13 cellular contexts compared by ENCODE assay signal in the genomic region with DNA sequence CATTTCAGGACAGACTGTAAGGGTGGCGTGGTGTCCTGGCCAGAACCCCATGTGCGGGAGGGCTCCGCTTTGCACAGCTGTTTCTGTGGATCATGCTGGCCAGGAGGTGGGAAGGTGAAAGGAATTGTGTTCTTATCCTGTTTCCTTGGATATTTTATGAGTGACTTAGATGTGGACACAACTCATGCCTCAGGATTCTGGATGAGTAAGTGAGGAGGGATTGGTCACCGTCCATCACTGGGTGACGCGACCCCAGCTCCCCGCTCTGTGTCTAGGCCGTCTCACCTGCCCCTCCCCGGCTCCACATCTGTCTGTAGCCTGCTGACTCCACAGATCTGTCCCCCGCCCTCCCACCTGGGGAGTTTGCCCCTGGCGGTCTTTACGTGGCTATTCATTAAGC. TPM values are rescaled to one million over a fixed set of nuclear protein-coding genes. Genes with fewer than 3 reads are reported as not detected.
DNase-seq lines count a peak whose midpoint lies in the region; ATAC-seq and TF ChIP-seq lines count a peak whose summit lies in the region.
"Had no signal": no experiment of that assay in that cellular context is flagged by ENCODE, and none has a peak within 500 bp of the region (broad histone marks: within the 10 kb centered on the region; RNA-seq: fewer than 3 reads in every experiment).

No MANE protein-coding gene starts in this region.

- intact Hi-C loops in dorsolateral prefrontal cortex (cut with DNase I) (no loop called here), uterus (cut with DNase I; ENCODE audit: low total_unique reads) (no loop called here)

- peak overlapping the region; percentile 72 for H3K27ac ChIP-seq in osteoblast (ENCODE audit: low read depth, low read length)
- H3K27ac ChIP-seq in dorsolateral prefrontal cortex, result no peak overlapping the region
- H3K27ac ChIP-seq in uterus, result no peak overlapping the region
- H3K27ac ChIP-seq: SK-N-MC had no signal

- peak; percentile 72 for DNase-seq in GM04504 (ENCODE audit: low read depth)
- peak; percentile 92 for DNase-seq in RPMI7951 (ENCODE audit: low read depth)
- DNase-seq in effector memory CD8-positive, alpha-beta T cell, result no peak
- DNase-seq in osteoblast (ENCODE audit: insufficient read length, low spot score, missing footprints), result peak; percentile 93
- no peak for DNase-seq in dorsolateral prefrontal cortex
- no peak for DNase-seq in COR-L47 (lab: John Stamatoyannopoulos, UW)
- DNase-seq in uterus, result no peak
- DNase-seq: cerebellar nuclear complex, GDM1, MV-4-11, occipital lobe had no signal

- H3K79me2 ChIP-seq in osteoblast (ENCODE audit: insufficient read depth, low read length), result peaks cover 2% of the 10 kb centered on the region

- peak overlapping the region; percentile 54 to 77 for H3K27ac Mint-ChIP-seq in effector memory CD8-positive, alpha-beta T cell

- no peaks in the 10 kb centered on the region for H3K9me3 ChIP-seq in osteoblast (ENCODE audit: low read depth, low read length)
- no peaks in the 10 kb centered on the region for H3K9me3 ChIP-seq in uterus

- no peaks in the 10 kb centered on the region for H4K20me1 ChIP-seq in osteoblast (ENCODE audit: insufficient read depth, low read length)

- H3K4me1 ChIP-seq in osteoblast (ENCODE audit: insufficient read depth, low read length), result peaks cover 22% of the 10 kb centered on the region
- no peaks in the 10 kb centered on the region for H3K4me1 ChIP-seq in uterus

- no peaks in the 10 kb centered on the region for H3K9me3 Mint-ChIP-seq in effector memory CD8-positive, alpha-beta T cell

- H3K4me1 Mint-ChIP-seq in effector memory CD8-positive, alpha-beta T cell (ENCODE audit: low read depth in 2 of 2), result peaks cover 45 to 58% of the 10 kb centered on the region in 2 donors

- ATAC-seq in effector memory CD8-positive, alpha-beta T cell (replicated peaks), result no peak
- ATAC-seq in GM21423 (IDR thresholded peaks at IDR 0.05; ENCODE audit: unreplicated experiment), result no peak

- no peaks in the 10 kb centered on the region for H3K27me3 ChIP-seq in osteoblast (ENCODE audit: insufficient read depth, low read length)
- no peaks in the 10 kb centered on the region for H3K27me3 ChIP-seq in dorsolateral prefrontal cortex
- H3K27me3 ChIP-seq in uterus, result no peaks in the 10 kb centered on the region

- H3K27me3 Mint-ChIP-seq in effector memory CD8-positive, alpha-beta T cell, result no peaks in the 10 kb centered on the region

- peak overlapping the region; percentile 82 for H3K4me2 ChIP-seq in osteoblast (ENCODE audit: insufficient read depth, low read length)

- TF ChIP-seq CTCF in osteoblast (IDR thresholded peaks at IDR 0.05; ENCODE audit: extremely low read depth, low read depth, low read length) (no peak), dorsolateral prefrontal cortex (IDR thresholded peaks at IDR 0.05 in 54 of 56, conservative IDR thresholded peaks at IDR 0.05 in 2 of 56; ENCODE audit: low read depth in 1 of 56, partially characterized antibody in 56 of 56) (no peak), uterus (IDR thresholded peaks at IDR 0.05) (no peak)

- H3K36me3 ChIP-seq in osteoblast (ENCODE audit: insufficient read depth, low read length) (no peaks in the 10 kb centered on the region), uterus (no peaks in the 10 kb centered on the region)

- H3K36me3 Mint-ChIP-seq in effector memory CD8-positive, alpha-beta T cell (ENCODE audit: insufficient read depth), result peaks cover 45% of the 10 kb centered on the region

- no peak for TF ChIP-seq POLR2A in uterus (IDR thresholded peaks at IDR 0.05)

- H3K4me3 ChIP-seq in osteoblast (ENCODE audit: insufficient read depth, low read length) (peak overlapping the region; percentile 59), dorsolateral prefrontal cortex (no peak overlapping the region), uterus (no peak overlapping the region)
- H3K4me3 ChIP-seq: SK-N-MC had no signal

- no peak overlapping the region for H3K4me3 Mint-ChIP-seq in effector memory CD8-positive, alpha-beta T cell

- H2AFZ ChIP-seq in osteoblast (ENCODE audit: low read length), result peak overlapping the region; percentile 75

RNA-seq across cellular contexts. Expression of a gene that starts 48.8 kb away (rescaled TPM):
- total RNA-seq in RPMI7951 (2014; rRNA removed; shearing (Covaris generic)), result 16.1 and 16.7 TPM in 2 replicates
- total RNA-seq in osteoblast, result 12.7 and 14.1 TPM in 2 replicates
- total RNA-seq in dorsolateral prefrontal cortex, result 10 to 100 TPM in 117 of 120 experiments, 1 to 10 TPM in 3; 8.0 to 31.5 (median 16.2) TPM
- total RNA-seq in uterus, result 1 to 10 TPM; 4.6 to 9.7 (median 7.4) TPM

Comparison
In these comparisons a context has a peak if more than half of its experiments do, and no peak if none do; other contexts are left out.
1. DNase-seq: peak in GM04504 (single experiment), RPMI7951 (single experiment) and osteoblast (single experiment); none in effector memory CD8-positive, alpha-beta T cell (0 of 3), dorsolateral prefrontal cortex (0 of 10), COR-L47 (single experiment) and uterus (0 of 2).